8 cellular contexts compared by ENCODE assay signal in genomic region chr3:43620953-43621405, GRCh38. TPM values are rescaled to one million over a fixed set of nuclear protein-coding genes. Genes with fewer than 3 reads are reported as not detected.
DNase-seq lines count a peak whose midpoint lies in the region; ATAC-seq, FAIRE-seq and TF ChIP-seq lines count a peak whose summit lies in the region.

No MANE protein-coding gene starts in this region.

- CTCF ChIA-PET in AG04450 (lab: Charles Lee): interaction anchor here (0.6 kb wide), 1 partner anchor 42 kb away, joined by 4 read pairs; no protein-coding TSS in a partner anchor
- CTCF ChIA-PET in IMR-90 (lab: Yijun Ruan, JAX): no interaction called here
- CTCF ChIA-PET in mammary epithelial cell (lab: Charles Lee; ENCODE audit: low non-redundant PET): no interaction called here

- H3K4me3 Mint-ChIP-seq in memory B cell: peak overlapping the region; percentile 85

- TF ChIP-seq CTCF in AG04450 (IDR thresholded peaks at IDR 0.05; ENCODE audit: low read depth, low read length) (no peak), IMR-90 (conservative IDR thresholded peaks at IDR 0.05; ENCODE audit: low read depth, low read length) (no peak), mammary epithelial cell (conservative IDR thresholded peaks at IDR 0.05 in 1 of 2, IDR thresholded peaks at IDR 0.05 in 1 of 2; ENCODE audit: extremely low read depth in 1 of 2, insufficient read depth in 1 of 2, low read depth in 1 of 2, low read length in 2 of 2) (no peak)

- H2BK5ac ChIP-seq in IMR-90 (ENCODE audit: low read depth, low read length, poor library complexity, severe bottlenecking): peak overlapping the region; percentile 39

- in situ Hi-C loops in IMR-90 (cut with MboI; ENCODE audit: low sequenced_read_pairs): loop anchor here (5.0 kb wide), 1 partner anchor 66 kb away; no protein-coding TSS in a partner anchor
- in situ Hi-C loops in mammary epithelial cell (cut with MboI; ENCODE audit: low sequenced_read_pairs in 2 of 2): no loop called here

- peak overlapping the region; percentile 27; the same call in 1 of the 2 replicates for H2AK5ac ChIP-seq in IMR-90 (ENCODE audit: low read depth, low read length)

- no peak overlapping the region for H2BK20ac ChIP-seq in IMR-90 (ENCODE audit: low read depth, low read length)

- no peak for TF ChIP-seq RAD21 in IMR-90 (IDR thresholded peaks at IDR 0.05; ENCODE audit: low read length)

- peaks cover 16 to 43% of the 10 kb centered on the region in 2 experiments for H3K79me1 ChIP-seq in IMR-90 (ENCODE audit: low read depth in 1 of 2, low read length in 2 of 2)

- H3K4me3 ChIP-seq in AG04450 (ENCODE audit: low read depth, low read length) (peak overlapping the region; percentile 87), IMR-90 (ENCODE audit: insufficient read depth, low read depth, low read length) (peak overlapping the region; percentile 81), mammary epithelial cell (replicated peaks in 1 of 3; ENCODE audit: insufficient read depth in 1 of 3, low read depth in 2 of 3, low read length in 3 of 3) (peak overlapping the region; percentile 92 to 95 (median 93))

- H3K9me1 ChIP-seq in IMR-90 (ENCODE audit: insufficient read depth, low read length): no peaks in the 10 kb centered on the region

- ATAC-seq in IMR-90 (ENCODE audit: low read depth): no peak
- ATAC-seq in memory B cell (ENCODE audit: low read depth): no peak
- no peak for ATAC-seq in HG03469 (IDR thresholded peaks at IDR 0.05; ENCODE audit: unreplicated experiment)

- no peak overlapping the region for H2BK15ac ChIP-seq in IMR-90 (ENCODE audit: low read depth, low read length)

- no peak for DNase-seq in AG04450 (ENCODE audit: low read depth, low spot score)
- DNase-seq in IMR-90: peak; percentile 22
- peak; percentile 35 for DNase-seq in mammary epithelial cell
- no peak for DNase-seq in memory B cell (ENCODE audit: low spot score in 2 of 2)
- peak; percentile 21 for DNase-seq in urothelium cell line (ENCODE audit: low spot score)
- DNase-seq in NCI-H2081 treated with DMSO at 0.1 percent for 48 hours (lab: John Stamatoyannopoulos, UW): no peak
- DNase-seq in NCI-H1105 (lab: John Stamatoyannopoulos, UW): no peak

- peak overlapping the region; percentile 19; the same call in 1 of the 2 replicates for H3K56ac ChIP-seq in IMR-90 (ENCODE audit: extremely low read depth, insufficient read depth, low read length)

- peaks cover 2% of the 10 kb centered on the region; the same call in 1 of the 2 replicates for H4K20me1 ChIP-seq in IMR-90 (ENCODE audit: insufficient read depth, low read length)
- H4K20me1 ChIP-seq in mammary epithelial cell (ENCODE audit: insufficient read depth, low read length): no peaks in the 10 kb centered on the region

- dilution Hi-C loops in IMR-90 (cut with HindIII; ENCODE audit: low sequenced_read_pairs, unreplicated experiment) (no loop called here), mammary epithelial cell (cut with HindIII; ENCODE audit: low sequenced_read_pairs) (no loop called here)

- H3K18ac ChIP-seq in IMR-90 (ENCODE audit: low read depth, low read length): no peak overlapping the region; the same call in 1 of the 2 replicates

- no peaks in the 10 kb centered on the region for H3K36me3 Mint-ChIP-seq in memory B cell

- H3K4me1 Mint-ChIP-seq in memory B cell: peaks cover 9% of the 10 kb centered on the region

- H3K27ac ChIP-seq in AG04450 (ENCODE audit: low read depth, low read length) (no peak overlapping the region), IMR-90 (ENCODE audit: insufficient read depth, low read length) (peak overlapping the region; percentile 78), mammary epithelial cell (ENCODE audit: insufficient read depth, low read depth, low read length) (peak overlapping the region; percentile 61)

- no peak overlapping the region; a peak in 1 of 4 replicates for H4K8ac ChIP-seq in IMR-90 (ENCODE audit: low read depth in 2 of 2, low read length in 2 of 2)

- peaks cover 36% of the 10 kb centered on the region for H3K79me2 ChIP-seq in mammary epithelial cell (ENCODE audit: insufficient read depth, low read length)

- H2AK9ac ChIP-seq in IMR-90 (replicated peaks; ENCODE audit: low read depth, low read length, poor library complexity): no peak overlapping the region

- H3K36me3 ChIP-seq in IMR-90 (ENCODE audit: control insufficient read depth, insufficient read depth, low read length) (peaks cover 3% of the 10 kb centered on the region; the same call in 1 of the 2 replicates), mammary epithelial cell (ENCODE audit: insufficient read depth, low read length) (peaks cover 2% of the 10 kb centered on the region)

- 0% methylated on average over 3 of the region's 9 CpGs; no CpG with 5 or more reads in 1 of the 2 experiments for WGBS in IMR-90 (ENCODE audit: extremely low coverage in 2 of 2, insufficient read length in 1 of 2), 2 experiments
- WGBS in mammary epithelial cell (ENCODE audit: low coverage, missing lambda C conversion rate): 19% methylated on average over 7 of the region's 9 CpGs

- H3K4me1 ChIP-seq in IMR-90 (ENCODE audit: control insufficient read depth, insufficient read depth, low read length) (peaks cover 4% of the 10 kb centered on the region), mammary epithelial cell (ENCODE audit: insufficient read depth, low read length) (peaks cover 11% of the 10 kb centered on the region)

- H3K9me3 Mint-ChIP-seq in memory B cell: no peaks in the 10 kb centered on the region

- no peak overlapping the region for H4K91ac ChIP-seq in IMR-90 (ENCODE audit: insufficient read depth, low read depth, low read length)

- H3K27me3 ChIP-seq in AG04450 (ENCODE audit: control insufficient read depth, insufficient read depth, low read length) (no peaks in the 10 kb centered on the region), IMR-90 (ENCODE audit: control insufficient read depth, insufficient read depth, low read length) (no peaks in the 10 kb centered on the region), mammary epithelial cell (ENCODE audit: insufficient read depth, low read length) (no peaks in the 10 kb centered on the region)

- H3K23ac ChIP-seq in IMR-90 (ENCODE audit: low read depth, low read length): peak overlapping the region; percentile 87

- BruUV-seq in IMR-90 (replicated peaks; lab: Mats Ljungman, UMichigan): no TSS peak
- BruUV-seq in mammary epithelial cell (replicated peaks; lab: Mats Ljungman, UMichigan): TSS peak; percentile 23

- no peak overlapping the region; the same call in 1 of the 2 replicates for H3K4ac ChIP-seq in IMR-90 (ENCODE audit: low read depth, low read length)

- intact Hi-C loops in IMR-90 (cut with micrococcal nuclease): loop anchor here (10.0 kb wide), 3 partner anchors 134 to 396 kb away; no protein-coding TSS in a partner anchor
- intact Hi-C loops in mammary epithelial cell (cut with micrococcal nuclease): loop anchor here (1.0 to 5.0 kb wide), 2 partner anchors 40 to 136 kb away; no protein-coding TSS in a partner anchor

- H2AFZ ChIP-seq in IMR-90 (replicated peaks; ENCODE audit: low read length, poor library complexity): peak overlapping the region; percentile 95
- peak overlapping the region; percentile 100 for H2AFZ ChIP-seq in mammary epithelial cell (ENCODE audit: low read depth, low read length)

- no peaks in the 10 kb centered on the region for H3K27me3 Mint-ChIP-seq in memory B cell

- H3K9ac ChIP-seq in IMR-90 (ENCODE audit: low read depth, low read length) (peak overlapping the region; percentile 98), mammary epithelial cell (ENCODE audit: insufficient read depth, low read length) (peak overlapping the region; percentile 83)

- peak overlapping the region; percentile 98 for H3K4me2 ChIP-seq in IMR-90 (ENCODE audit: low read depth, low read length)
- H3K4me2 ChIP-seq in mammary epithelial cell (ENCODE audit: insufficient read depth, low read depth, low read length): peak overlapping the region; percentile 92

- no peak overlapping the region for H2BK120ac ChIP-seq in IMR-90 (ENCODE audit: low read depth, low read length)

- H3K27ac Mint-ChIP-seq in memory B cell: no peak overlapping the region

- H3K9me3 ChIP-seq in AG04450 (ENCODE audit: control insufficient read depth, insufficient read depth, low read length) (peaks cover 3% of the 10 kb centered on the region; the same call in 1 of the 2 replicates), IMR-90 (ENCODE audit: control insufficient read depth, insufficient read depth, low read length) (no peaks in the 10 kb centered on the region), mammary epithelial cell (replicated peaks; ENCODE audit: insufficient read depth, low read length) (no peaks in the 10 kb centered on the region)

- H3K14ac ChIP-seq in IMR-90 (replicated peaks; ENCODE audit: low read depth, low read length): peak overlapping the region; percentile 65

- no peak for TF ChIP-seq POLR2A in IMR-90 (IDR thresholded peaks at IDR 0.05; ENCODE audit: low read depth, low read length)

- POLR2A ChIA-PET in AG04450 (lab: Yijun Ruan, JAX): interaction anchor here (0.5 to 1.5 kb wide), 3 partner anchors 70 to 140 kb away, joined by 3 to 12 read pairs (median 6); partner anchors contain the start of gene ABHD5
- POLR2A ChIA-PET in IMR-90 (lab: Charles Lee; ENCODE audit: unreplicated experiment): no interaction called here

- no peak for FAIRE-seq in urothelium cell line (lab: Jason Lieb, UNC)

- no peak overlapping the region for H4K5ac ChIP-seq in IMR-90 (ENCODE audit: low read depth, low read length)

TF ChIP-seq in IMR-90, 13 proteins besides CTCF, POLR2A, EP300 and RAD21 (continues in another document):
- TF ChIP-seq CHD1 (IDR thresholded peaks at IDR 0.05; ENCODE audit: low read depth, low read length): no peak
- TF ChIP-seq MXI1 (IDR thresholded peaks at IDR 0.05; ENCODE audit: borderline replicate concordance, low read depth, low read length): no peak
- TF ChIP-seq MAZ (IDR thresholded peaks at IDR 0.05; ENCODE audit: borderline replicate concordance, low read depth, low read length): no peak
- no peak for TF ChIP-seq RCOR1 (IDR thresholded peaks at IDR 0.05; ENCODE audit: insufficient replicate concordance, low read length)
- no peak for TF ChIP-seq NFE2L2 (IDR thresholded peaks at IDR 0.05; ENCODE audit: low read depth, low read length)
- no peak for TF ChIP-seq BHLHE40 (IDR thresholded peaks at IDR 0.05; ENCODE audit: low read depth, low read length)
- TF ChIP-seq SMC3 (IDR thresholded peaks at IDR 0.05; ENCODE audit: low read depth, low read length): no peak
- no peak for TF ChIP-seq MAFK (IDR thresholded peaks at IDR 0.05; ENCODE audit: low read depth, low read length)
- no peak for TF ChIP-seq RFX5 (IDR thresholded peaks at IDR 0.05; ENCODE audit: low read depth, low read length)
- no peak for TF ChIP-seq CEBPB (IDR thresholded peaks at IDR 0.05; ENCODE audit: low read depth, low read length)
- TF ChIP-seq FOS (IDR thresholded peaks at IDR 0.05; ENCODE audit: low read depth, low read length): no peak

RNA-seq across cellular contexts. Expression of gene ANO10, which starts 0.8 kb away (rescaled TPM):
- 71.9 and 87.1 TPM in 2 replicates for polyA plus RNA-seq in AG04450 (2011; rRNA removed)
- 62.3 and 70.9 TPM in 2 replicates for polyA minus RNA-seq in AG04450 (2011; rRNA and poly(A)+ RNA removed)
- total RNA-seq in IMR-90 (2012; rRNA removed): 41.6 and 42.5 TPM in 2 replicates
- 26.0 and 28.5 TPM in 2 replicates for polyA plus RNA-seq in IMR-90 (2012; rRNA removed)
- 18.0 and 20.1 TPM in 2 replicates for polyA plus RNA-seq in IMR-90 (2012; cell fraction: cytosol; rRNA removed)
- 13.2 and 17.8 TPM in 2 replicates for polyA plus RNA-seq in IMR-90 (2012; cell fraction: nucleus; rRNA removed; ENCODE audit: low replicate concordance)
- 10 to 100 TPM; 41.3 to 43.6 TPM for total RNA-seq in mammary epithelial cell
- polyA plus RNA-seq in mammary epithelial cell: 27.8 TPM
- 40.3 TPM for polyA minus RNA-seq in mammary epithelial cell

Comparison
In these comparisons a context has a peak if more than half of its experiments do, and no peak if none do; other contexts are left out.
1. DNase-seq: peak in IMR-90 (single experiment), mammary epithelial cell (single experiment) and urothelium cell line (single experiment); none in AG04450 (single experiment), memory B cell (0 of 2), NCI-H2081 treated with DMSO at 0.1 percent for 48 hours (single experiment) and NCI-H1105 (single experiment).
2. Peak in every context shown above with its lines, with median percentiles within 50 percentile points of each other: H3K4me3 ChIP-seq.